Comparison of ENCODE assay signal across 8 cellular contexts in the genomic region with DNA sequence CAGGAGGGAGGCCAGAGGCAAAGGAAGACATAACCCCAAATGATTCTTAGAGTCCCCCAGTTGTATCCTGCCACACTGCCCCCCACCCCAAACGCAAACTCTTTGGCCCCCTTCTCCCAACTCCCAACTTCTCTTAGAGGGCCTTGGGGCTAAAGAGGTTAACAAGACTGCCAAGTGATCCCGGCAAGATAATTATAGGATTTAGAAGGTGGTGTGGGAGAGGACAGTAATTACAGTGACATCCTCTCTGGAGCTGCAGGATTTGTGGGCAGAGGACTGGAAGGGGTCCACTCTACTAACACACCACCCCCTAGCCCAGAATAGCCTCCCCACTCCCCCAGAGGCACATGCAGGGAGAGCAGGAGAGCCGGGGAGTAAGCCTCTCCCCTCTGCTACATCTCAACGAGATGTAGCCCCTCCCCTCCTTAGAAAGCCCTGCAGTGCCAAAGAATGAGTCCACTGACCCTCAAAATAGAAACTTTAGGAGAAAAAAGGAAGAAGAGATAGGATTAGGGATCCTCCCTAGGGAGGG. TPM values are rescaled to one million over a fixed set of nuclear protein-coding genes. Genes with fewer than 3 reads are reported as not detected.
DNase-seq lines count a peak whose midpoint lies in the region; TF ChIP-seq lines count a peak whose summit lies in the region.

No MANE protein-coding gene starts in this region.

- H3K27me3 ChIP-seq in GM06990 (replicated peaks; ENCODE audit: control insufficient read depth, insufficient read depth, low read length) (no peaks in the 10 kb centered on the region), brain microvascular endothelial cell (replicated peaks) (no peaks in the 10 kb centered on the region)

- DNase-seq in GM06990 (ENCODE audit: extremely low read depth, insufficient read length) (no peak), brain microvascular endothelial cell (no peak), cerebellar nuclear complex (lab: John Stamatoyannopoulos, UW) (no peak), Ammon's horn (ENCODE audit: low spot score) (no peak), MV-4-11 (lab: John Stamatoyannopoulos, UW) (no peak), germinal center (ENCODE audit: low spot score) (no peak)
- no peak for DNase-seq in Jurkat, Clone E6-1 (ENCODE audit: low read depth, low spot score)

- peaks cover 12% of the 10 kb centered on the region for H3K4me1 ChIP-seq in mesodermal cell (ENCODE audit: control insufficient read depth, insufficient read depth, low read length, poor library complexity, severe bottlenecking)

- TF ChIP-seq CTCF in GM06990 (IDR thresholded peaks at IDR 0.05; ENCODE audit: insufficient read depth, low read length, poor library complexity, severe bottlenecking) (no peak), brain microvascular endothelial cell (IDR thresholded peaks at IDR 0.05; ENCODE audit: low read depth, low read length, missing control alignments) (no peak)

- WGBS in mesodermal cell (ENCODE audit: insufficient coverage in 2 of 2), 2 experiments, result 20% methylated on average over 1 of the region's 4 CpGs; no CpG with 5 or more reads in 1 of the 2 experiments

- peak overlapping the region; percentile 81 for H3K4me3 ChIP-seq in GM06990 (replicated peaks; ENCODE audit: low read depth, low read length)
- peak overlapping the region; percentile 73 for H3K4me3 ChIP-seq in Jurkat, Clone E6-1 (ENCODE audit: low read length)
- peak overlapping the region; percentile 75 for H3K4me3 ChIP-seq in brain microvascular endothelial cell (ENCODE audit: low read depth, low read length)
- H3K4me3 ChIP-seq in mesodermal cell (ENCODE audit: extremely low read depth, insufficient read depth, low read length, poor library complexity, severe bottlenecking), result peak overlapping the region; percentile 35

- no peak overlapping the region for H3K27ac ChIP-seq in brain microvascular endothelial cell
- H3K27ac ChIP-seq in mesodermal cell (ENCODE audit: low read depth, low read length, severe bottlenecking), result peak overlapping the region; percentile 83

- H3K36me3 ChIP-seq in GM06990 (ENCODE audit: control insufficient read depth, insufficient read depth, low read length) (no peaks in the 10 kb centered on the region), brain microvascular endothelial cell (replicated peaks) (no peaks in the 10 kb centered on the region), mesodermal cell (ENCODE audit: control insufficient read depth, insufficient read depth, low read length) (no peaks in the 10 kb centered on the region)

- H3K9me3 ChIP-seq in mesodermal cell (ENCODE audit: control insufficient read depth, low read length), result no peaks in the 10 kb centered on the region

- in situ Hi-C loops in brain microvascular endothelial cell (cut with HindIII; ENCODE audit: low pct_ligation_motif_present, low sequenced_read_pairs), result no loop called here

RNA-seq across cellular contexts. Expression of a gene that starts 5.3 kb away (rescaled TPM):
- polyA plus RNA-seq in Jurkat, Clone E6-1 (2012; ENCODE audit: insufficient read depth, insufficient read length), result 9.4 TPM
- 22.8 TPM for polyA plus RNA-seq in mesodermal cell (2013, experiment 1 of 2)
- polyA plus RNA-seq in mesodermal cell (2013, experiment 2 of 2), result 20.3 TPM

RNA-seq across cellular contexts. Expression of a gene that starts 8.8 kb away (rescaled TPM):
- 177 TPM for polyA plus RNA-seq in Jurkat, Clone E6-1 (2012; ENCODE audit: insufficient read depth, insufficient read length)
- polyA plus RNA-seq in mesodermal cell (2013, experiment 1 of 2), result 883 TPM
- polyA plus RNA-seq in mesodermal cell (2013, experiment 2 of 2), result 779 TPM

RNA-seq across cellular contexts. Expression of a gene that starts 17.5 kb away (rescaled TPM):
- 4.6 TPM for polyA plus RNA-seq in Jurkat, Clone E6-1 (2012; ENCODE audit: insufficient read depth, insufficient read length)
- 1.0 TPM for polyA plus RNA-seq in mesodermal cell (2013, experiment 1 of 2)
- 3.6 TPM for polyA plus RNA-seq in mesodermal cell (2013, experiment 2 of 2)

RNA-seq across cellular contexts. Expression of a gene that starts 21.8 kb away (rescaled TPM):
- polyA plus RNA-seq in Jurkat, Clone E6-1 (2012; ENCODE audit: insufficient read depth, insufficient read length), result 218 TPM
- polyA plus RNA-seq in mesodermal cell (2013, experiment 1 of 2), result 80.5 TPM
- polyA plus RNA-seq in mesodermal cell (2013, experiment 2 of 2), result 77.1 TPM

RNA-seq across cellular contexts. Expression of a gene that starts 29.9 kb away (rescaled TPM):
- 6.4 TPM for polyA plus RNA-seq in Jurkat, Clone E6-1 (2012; ENCODE audit: insufficient read depth, insufficient read length)
- polyA plus RNA-seq in mesodermal cell (2013, experiment 1 of 2), result 41.9 TPM
- polyA plus RNA-seq in mesodermal cell (2013, experiment 2 of 2), result 33.4 TPM
